ENCODE assay signal across 8 cellular contexts in the genomic region with DNA sequence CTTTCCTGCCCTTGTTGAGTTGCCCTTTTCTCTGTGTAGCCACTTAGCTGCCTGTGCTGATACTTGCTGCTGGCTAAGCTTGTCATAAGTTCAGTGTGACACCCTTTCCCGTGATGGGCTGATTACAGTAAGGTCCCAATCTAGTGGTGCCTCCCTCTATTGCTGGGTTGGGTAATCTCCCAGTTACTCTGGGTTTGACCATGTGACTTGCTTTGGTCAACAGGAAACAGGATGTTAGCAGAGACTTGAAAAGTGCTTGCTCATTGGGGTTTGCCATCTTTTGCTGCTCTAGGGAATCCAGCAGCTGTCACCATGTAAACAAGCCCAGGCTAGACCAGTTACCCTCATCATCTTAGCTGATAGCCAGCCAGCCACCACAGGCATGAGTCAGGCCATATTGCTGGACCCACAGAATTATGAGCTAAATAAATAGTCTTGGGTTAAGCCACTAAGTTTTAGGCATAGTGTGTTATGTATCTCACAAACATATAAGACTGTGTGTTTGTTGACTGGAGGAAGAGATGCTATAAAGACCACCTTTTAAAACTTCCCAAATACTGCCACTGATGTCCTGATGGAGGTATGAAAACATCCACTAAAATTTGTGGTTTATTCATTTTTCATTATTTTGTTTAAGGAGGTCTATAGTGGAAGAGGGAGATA.
DNase-seq lines count a peak whose midpoint lies in the region; TF ChIP-seq lines count a peak whose summit lies in the region.
"Had no signal": no experiment of that assay in that cellular context is flagged by ENCODE, and none has a peak within 500 bp of the region (broad histone marks: within the 10 kb centered on the region; RNA-seq: fewer than 3 reads in every experiment).

No MANE protein-coding gene starts in this region.

- DNase-seq in GM04503 (ENCODE audit: low read depth): peak; percentile 95
- peak; percentile 99 for DNase-seq in HCEC 1CT
- DNase-seq in NOMO-1 treated with DMSO at 0.1 percent for 48 hours (lab: John Stamatoyannopoulos, UW; ENCODE audit: unreplicated experiment): peak; percentile 79
- DNase-seq in choroid plexus epithelial cell (ENCODE audit: low read depth): peak; percentile 60
- peak; percentile 39 for DNase-seq in skeletal muscle cell (ENCODE audit: low read depth)
- no peak for DNase-seq in NCI-H524 treated with DMSO at 0.1 percent for 48 hours (lab: John Stamatoyannopoulos, UW)
- DNase-seq in inferior parietal cortex (ENCODE audit: extremely low spot score): no peak
- DNase-seq: psoas muscle had no signal

- no peak for TF ChIP-seq CTCF in choroid plexus epithelial cell (conservative IDR thresholded peaks at IDR 0.05; ENCODE audit: low read depth, low read length)

- H3K4me3 ChIP-seq in choroid plexus epithelial cell (ENCODE audit: low read depth, low read length) (no peak overlapping the region), skeletal muscle cell (ENCODE audit: low read depth, low read length) (no peak overlapping the region)
- H3K4me3 ChIP-seq: psoas muscle had no signal

Comparison
In these comparisons a context has a peak if more than half of its experiments do, and no peak if none do; other contexts are left out.
1. DNase-seq: peak in GM04503 (single experiment), HCEC 1CT (single experiment), NOMO-1 treated with DMSO at 0.1 percent for 48 hours (single experiment), choroid plexus epithelial cell (single experiment) and skeletal muscle cell (single experiment); none in NCI-H524 treated with DMSO at 0.1 percent for 48 hours (single experiment) and inferior parietal cortex (single experiment).